8 cellular contexts compared by ENCODE assay signal in genomic region chr1:225882008-225882698, GRCh38. TPM values are rescaled to one million over a fixed set of nuclear protein-coding genes. Genes with fewer than 3 reads are reported as not detected.
DNase-seq lines count a peak whose midpoint lies in the region; ATAC-seq and TF ChIP-seq lines count a peak whose summit lies in the region.

Gene TMEM63A (minus strand): TSS chr1:225882380. CDS start chr1:225877580, 4,800 bp downstream.

- H3K27me3 ChIP-seq in HL-60 (ENCODE audit: insufficient read depth, poor library complexity, severe bottlenecking) (no peaks in the 10 kb centered on the region), trophoblast cell (ENCODE audit: insufficient read depth, low read length) (no peaks in the 10 kb centered on the region), transverse colon (no peaks in the 10 kb centered on the region)

- H2BK120ac ChIP-seq in trophoblast cell (ENCODE audit: insufficient read depth, low read length, poor library complexity): peak within 1 kb of the TSS; percentile 97

- H3K18ac ChIP-seq in trophoblast cell (ENCODE audit: low read length): peak within 1 kb of the TSS; percentile 97

- peak within 1 kb of the TSS; percentile 90 for H4K8ac ChIP-seq in trophoblast cell (ENCODE audit: low read depth, low read length)

- peak; percentile 5 for TF ChIP-seq CTCF in HL-60 (IDR thresholded peaks at IDR 0.05; ENCODE audit: insufficient read depth, low read length)
- peak; percentile 23 to 57 (median 35) for TF ChIP-seq CTCF in transverse colon (IDR thresholded peaks at IDR 0.05)

- TF ChIP-seq EP300 in transverse colon (IDR thresholded peaks at IDR 0.05; ENCODE audit: low read depth): no peak

- peaks cover 9% of the 10 kb centered on the region for H3K79me2 ChIP-seq in trophoblast cell (ENCODE audit: control insufficient read depth, insufficient read depth, low read length, poor library complexity)

- peak; percentile 79 for ATAC-seq in GM19455 (IDR thresholded peaks at IDR 0.05; ENCODE audit: unreplicated experiment)
- ATAC-seq in Right ventricle myocardium inferior: peak; percentile 94

- peak within 1 kb of the TSS; percentile 42 for H2BK12ac ChIP-seq in trophoblast cell (ENCODE audit: low read length)

- H4K12ac ChIP-seq in trophoblast cell (ENCODE audit: low read depth, low read length): peak within 1 kb of the TSS; percentile 92

- H3K36me3 Mint-ChIP-seq in activated naive CD8-positive, alpha-beta T cell treated with anti-CD3 and anti-CD28 coated beads for 36 hours: peaks cover 4% of the 10 kb centered on the region

- H2BK5ac ChIP-seq in trophoblast cell (ENCODE audit: low read depth, low read length, poor library complexity): peak within 1 kb of the TSS; percentile 78

- peak within 1 kb of the TSS; percentile 59 for H3K9ac ChIP-seq in trophoblast cell (ENCODE audit: low read length)

- intact Hi-C loops in Right ventricle myocardium inferior (cut with DNase I): loop anchor here (1.0 to 5.0 kb wide), 2 partner anchors 42 to 70 kb away; partner anchors contain the start of genes EPHX1 and PYCR2
- intact Hi-C loops in transverse colon (cut with DNase I; ENCODE audit: low total_unique reads): no loop called here

- peak within 1 kb of the TSS; percentile 87 for H3K27ac Mint-ChIP-seq in activated naive CD8-positive, alpha-beta T cell treated with anti-CD3 and anti-CD28 coated beads for 36 hours

- peaks cover 18% of the 10 kb centered on the region for H3K79me1 ChIP-seq in trophoblast cell (ENCODE audit: low read length)

- H3K27ac ChIP-seq in HL-60 (replicated peaks): peak within 1 kb of the TSS; percentile 73
- H3K27ac ChIP-seq in trophoblast cell (ENCODE audit: low read depth, low read length): peak within 1 kb of the TSS; percentile 62
- H3K27ac ChIP-seq in transverse colon: peak within 1 kb of the TSS; percentile 93 to 98 (median 98)

- peak within 1 kb of the TSS; percentile 79 for H3K4me2 ChIP-seq in trophoblast cell (ENCODE audit: low read length)

- peak within 1 kb of the TSS; percentile 97 for H3K4me3 ChIP-seq in HL-60 (replicated peaks; ENCODE audit: insufficient read depth, low read length)
- H3K4me3 ChIP-seq in trophoblast cell (ENCODE audit: low read depth, low read length): peak within 1 kb of the TSS; percentile 80
- peak within 1 kb of the TSS; percentile 81 to 97 (median 94) for H3K4me3 ChIP-seq in transverse colon

- no peaks in the 10 kb centered on the region for H3K27me3 Mint-ChIP-seq in activated naive CD8-positive, alpha-beta T cell treated with anti-CD3 and anti-CD28 coated beads for 36 hours

- H3K36me3 ChIP-seq in trophoblast cell (ENCODE audit: control insufficient read depth in 1 of 2, insufficient read depth in 2 of 2, low read length in 2 of 2) (peaks cover 0 to 2% of the 10 kb centered on the region in 2 experiments), transverse colon (no peaks in the 10 kb centered on the region)

- peak within 1 kb of the TSS; percentile 88 for H2AK5ac ChIP-seq in trophoblast cell (ENCODE audit: low read length)

- peaks cover 45% of the 10 kb centered on the region for H3K4me1 Mint-ChIP-seq in activated naive CD8-positive, alpha-beta T cell treated with anti-CD3 and anti-CD28 coated beads for 36 hours

- peak within 1 kb of the TSS; percentile 97 for H3K14ac ChIP-seq in trophoblast cell (ENCODE audit: low read length)

- peak within 1 kb of the TSS; percentile 86 for H3K4me3 Mint-ChIP-seq in activated naive CD8-positive, alpha-beta T cell treated with anti-CD3 and anti-CD28 coated beads for 36 hours

- WGBS in trophoblast cell (ENCODE audit: extremely low coverage, insufficient coverage, insufficient read length): no CpG with 5 or more reads among the region's 63 CpGs
- 0% methylated on average over 52 of the region's 63 CpGs; no CpG with 5 or more reads in 1 of the 2 donors for WGBS in transverse colon (ENCODE audit: low coverage in 1 of 2), 2 donors

- in situ Hi-C loops in transverse colon (cut with MboI; ENCODE audit: low pct_ligation_motif_present in 1 of 4, low pct_unique_long_range_greater_than_20kb in 1 of 4, low sequenced_read_pairs in 3 of 4): no loop called here

- TF ChIP-seq POLR2A in transverse colon (IDR thresholded peaks at IDR 0.05): peak; percentile 84

- H4K91ac ChIP-seq in trophoblast cell (ENCODE audit: low read depth, low read length): peak within 1 kb of the TSS; percentile 96

- peak within 1 kb of the TSS; percentile 90 for H2AFZ ChIP-seq in trophoblast cell (ENCODE audit: insufficient read depth, low read length, poor library complexity)

- peak within 1 kb of the TSS; percentile 66 for H3K4ac ChIP-seq in trophoblast cell (ENCODE audit: low read depth, low read length)

- no peaks in the 10 kb centered on the region for H3K9me3 Mint-ChIP-seq in activated naive CD8-positive, alpha-beta T cell treated with anti-CD3 and anti-CD28 coated beads for 36 hours

- H3K9me3 ChIP-seq in trophoblast cell (ENCODE audit: insufficient read depth, low read depth, low read length) (no peaks in the 10 kb centered on the region), transverse colon (no peaks in the 10 kb centered on the region)

- DNase-seq in DMS 273 (lab: John Stamatoyannopoulos, UW; ENCODE audit: unreplicated experiment) (peak; percentile 92), HL-60 (ENCODE audit: low read depth in 1 of 2, low spot score in 1 of 2) (peak; percentile 69 to 89), SKM-1 treated with dmso at 0.1 percent for 144 hours (lab: John Stamatoyannopoulos, UW; ENCODE audit: unreplicated experiment) (peak; percentile 92), Right ventricle myocardium inferior (ENCODE audit: missing footprints) (peak; percentile 96), trophoblast cell (peak; percentile 81 to 87), transverse colon (peak; percentile 94)
- DNase-seq in activated naive CD8-positive, alpha-beta T cell treated with anti-CD3 and anti-CD28 coated beads for 36 hours: peak; percentile 89

- H3K23ac ChIP-seq in trophoblast cell (ENCODE audit: low read length): no peak within 1 kb of the TSS

- H3K4me1 ChIP-seq in trophoblast cell (ENCODE audit: control insufficient read depth in 1 of 2, insufficient read depth in 2 of 2, low read length in 2 of 2) (peaks cover 14% of the 10 kb centered on the region in 2 experiments), transverse colon (peaks cover 40 to 56% (median 48%) of the 10 kb centered on the region in 4 donors)

RNA-seq across cellular contexts. Expression of gene TMEM63A, which starts in this region (rescaled TPM):
- total RNA-seq in activated naive CD8-positive, alpha-beta T cell treated with anti-CD3 and anti-CD28 coated beads for 36 hours: 10 to 100 TPM; 29.5 to 33.0 TPM
- total RNA-seq in Right ventricle myocardium inferior: 30.6 TPM
- polyA plus RNA-seq in trophoblast cell (2013): 25.6 and 26.7 TPM in 2 replicates
- 100 to 1,000 TPM; 104 to 256 (median 180) TPM for total RNA-seq in transverse colon

Comparison
In these comparisons a context has a peak if more than half of its experiments do, and no peak if none do; other contexts are left out.
1. Peak in every context shown above with its lines: DNase-seq, ATAC-seq, H3K4me3 ChIP-seq and H3K27ac ChIP-seq.